In the genomic region with DNA sequence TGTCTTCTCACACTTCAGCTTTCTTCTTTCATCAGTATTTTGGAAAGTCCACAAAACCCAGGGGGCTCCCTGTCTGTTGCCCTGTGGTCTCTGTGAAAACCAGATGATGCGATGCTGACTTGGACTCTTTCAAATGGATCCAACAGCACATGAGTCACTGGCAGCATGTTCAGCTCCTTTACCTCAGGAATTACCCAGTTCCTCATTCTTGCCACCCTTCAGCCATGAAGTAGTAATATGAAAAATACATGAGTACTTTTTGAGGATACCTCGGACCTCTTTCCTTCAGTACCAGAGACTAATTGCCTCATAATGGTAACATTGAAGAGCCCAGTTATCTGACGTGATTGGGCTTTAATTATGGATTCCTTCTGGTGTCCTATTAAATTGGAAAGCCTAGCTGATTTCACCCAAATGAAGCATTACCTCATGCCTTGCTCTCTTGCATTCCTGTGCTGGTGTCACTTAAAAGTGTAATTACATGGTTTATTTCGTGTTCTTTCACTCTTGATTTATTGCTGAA, we compare ENCODE assay signal across 8 cellular contexts.
DNase-seq lines count a peak whose midpoint lies in the region; ATAC-seq and TF ChIP-seq lines count a peak whose summit lies in the region.

No MANE protein-coding gene starts in this region.

- no peaks in the 10 kb centered on the region for H3K79me2 ChIP-seq in OCI-LY7 (ENCODE audit: insufficient read depth, low read depth, low read length)

- peaks cover 23% of the 10 kb centered on the region for H3K36me3 Mint-ChIP-seq in memory B cell
- no peaks in the 10 kb centered on the region for H3K36me3 Mint-ChIP-seq in glutamatergic neuron (ENCODE audit: unreplicated experiment)

- BruUV-seq in OCI-LY7 (replicated peaks; lab: Mats Ljungman, UMichigan), result no TSS peak

- POLR2A ChIA-PET in OCI-LY7 (lab: Charles Lee), result interaction anchor here (0.6 to 0.9 kb wide), 6 partner anchors 9 to 639 kb away, joined by 3 to 4 read pairs (median 4); no protein-coding TSS in a partner anchor

- H3K4me1 ChIP-seq in OCI-LY7 (ENCODE audit: insufficient read depth, low read length, poor library complexity, severe bottlenecking), result no peaks in the 10 kb centered on the region

- no peak overlapping the region for H3K27ac ChIP-seq in OCI-LY7 (ENCODE audit: low read depth, low read length, poor library complexity, severe bottlenecking)

- intact Hi-C loops in OCI-LY7 (cut with micrococcal nuclease; ENCODE audit: unreplicated experiment), result no loop called here

- H3K4me2 ChIP-seq in OCI-LY7 (ENCODE audit: low read length), result no peak overlapping the region

- no peaks in the 10 kb centered on the region for H3K9me3 ChIP-seq in OCI-LY7 (ENCODE audit: low read length)

- no peak overlapping the region for H2AFZ ChIP-seq in OCI-LY7 (ENCODE audit: low read length)

- H3K9me3 Mint-ChIP-seq in memory B cell (no peaks in the 10 kb centered on the region), glutamatergic neuron (ENCODE audit: unreplicated experiment) (no peaks in the 10 kb centered on the region)

- H3K27me3 Mint-ChIP-seq in memory B cell (no peaks in the 10 kb centered on the region), glutamatergic neuron (ENCODE audit: unreplicated experiment) (no peaks in the 10 kb centered on the region)

- H3K4me1 Mint-ChIP-seq in memory B cell (peaks cover 40% of the 10 kb centered on the region), glutamatergic neuron (ENCODE audit: low read depth, unreplicated experiment) (no peaks in the 10 kb centered on the region)

- no peak for TF ChIP-seq CTCF in OCI-LY7 (conservative IDR thresholded peaks at IDR 0.05; ENCODE audit: low read length)
- TF ChIP-seq CTCF in glutamatergic neuron (IDR thresholded peaks at IDR 0.05; ENCODE audit: partially characterized antibody, unreplicated experiment), result no peak

- no peaks in the 10 kb centered on the region for H3K9me2 ChIP-seq in OCI-LY7 (ENCODE audit: insufficient read depth, low read length)

- H3K4me3 ChIP-seq in OCI-LY7 (ENCODE audit: low read depth, low read length, poor library complexity, severe bottlenecking), result no peak overlapping the region

- 0 out of 2 replicates have a peak, but pooled peaks cover 4% of the 10 kb centered on the region for H4K20me1 ChIP-seq in OCI-LY7 (ENCODE audit: insufficient read depth, low read length)

- peaks cover 24% of the 10 kb centered on the region for H3K36me3 ChIP-seq in OCI-LY7 (ENCODE audit: insufficient read depth, low read length)

- peak overlapping the region; percentile 68 for H3K27ac Mint-ChIP-seq in memory B cell
- no peak overlapping the region for H3K27ac Mint-ChIP-seq in glutamatergic neuron (ENCODE audit: unreplicated experiment)

- DNase-seq in activated CD4-positive, alpha-beta T cell treated with anti-CD3 and anti-CD28 coated beads, Interleukin-2, amount 50 U/mL, for 48 hours, result peak; percentile 26 to 53
- no peak for DNase-seq in activated CD4-positive, alpha-beta T cell treated with anti-CD3 and anti-CD28 coated beads, Interleukin-2, amount 50 U/mL, for 4 hours
- DNase-seq in RPMI8226, result peak; percentile 55
- DNase-seq in memory B cell (ENCODE audit: low spot score in 2 of 2), result peak; percentile 36 to 46
- DNase-seq in NCI-H82 treated with DMSO at 0.1 percent for 48 hours (lab: John Stamatoyannopoulos, UW; ENCODE audit: unreplicated experiment), result no peak
- DNase-seq in OCI-LY7 (ENCODE audit: low spot score), result no peak
- no peak for DNase-seq in glutamatergic neuron

- ATAC-seq in HG02870 (IDR thresholded peaks at IDR 0.05; ENCODE audit: unreplicated experiment) (peak; percentile 74), memory B cell (ENCODE audit: low read depth) (peak; percentile 91)

- CTCF ChIA-PET in OCI-LY7 (lab: Charles Lee; ENCODE audit: unreplicated experiment), result no interaction called here

- H3K4me3 Mint-ChIP-seq in memory B cell (no peak overlapping the region), glutamatergic neuron (ENCODE audit: unreplicated experiment) (no peak overlapping the region)

Comparison
In these comparisons a context has a peak if more than half of its experiments do, and no peak if none do; other contexts are left out.
1. DNase-seq: peak in activated CD4-positive, alpha-beta T cell treated with anti-CD3 and anti-CD28 coated beads, Interleukin-2, amount 50 U/mL, for 48 hours (2 of 2), RPMI8226 (single experiment) and memory B cell (2 of 2); none in activated CD4-positive, alpha-beta T cell treated with anti-CD3 and anti-CD28 coated beads, Interleukin-2, amount 50 U/mL, for 4 hours (0 of 2), NCI-H82 treated with DMSO at 0.1 percent for 48 hours (single experiment), OCI-LY7 (single experiment) and glutamatergic neuron (single experiment).